Comparison of ENCODE assay signal across 10 cellular contexts in genomic region chr7:21383833-21384220, GRCh38. TPM values are rescaled to one million over a fixed set of nuclear protein-coding genes. Genes with fewer than 3 reads are reported as not detected.
DNase-seq lines count a peak whose midpoint lies in the region; ATAC-seq and TF ChIP-seq lines count a peak whose summit lies in the region.
"Had no signal": no experiment of that assay in that cellular context is flagged by ENCODE, and none has a peak within 500 bp of the region (broad histone marks: within the 10 kb centered on the region; RNA-seq: fewer than 3 reads in every experiment).

No MANE protein-coding gene starts in this region.

- no peak for DNase-seq in heart left ventricle
- DNase-seq in effector CD8-positive, alpha-beta T cell (lab: John Stamatoyannopoulos, UW) = no peak
- DNase-seq in vagina (ENCODE audit: extremely low spot score in 2 of 2) = no peak
- no peak for DNase-seq in GF-D8 (lab: John Stamatoyannopoulos, UW)
- DNase-seq: activated B cell treated with CpG ODN at 0.5 μM for 24 hours, NCI-H1930 had no signal

- no peaks in the 10 kb centered on the region for H3K4me1 ChIP-seq in heart left ventricle
- no peaks in the 10 kb centered on the region for H3K4me1 ChIP-seq in vagina

- no peak for TF ChIP-seq POLR2A in heart left ventricle (IDR thresholded peaks at IDR 0.05)
- no peak for TF ChIP-seq POLR2A in vagina (IDR thresholded peaks at IDR 0.05)

- peak overlapping the region in 1 of 12 donors; percentile 12 for H3K27ac ChIP-seq in heart left ventricle
- H3K27ac ChIP-seq in vagina = no peak overlapping the region

- H3K4me3 ChIP-seq in heart left ventricle (no peak overlapping the region), vagina (no peak overlapping the region)

- H3K27me3 ChIP-seq in heart left ventricle (no peaks in the 10 kb centered on the region), vagina (no peaks in the 10 kb centered on the region)

- 51 to 55% (median 53%) methylated on average over 2 of the region's 2 CpGs for WGBS in heart left ventricle, 4 donors

- intact Hi-C loops in heart left ventricle (cut with DNase I) = no loop called here
- intact Hi-C loops in vagina (cut with DNase I) = no loop called here

- H3K9me3 ChIP-seq in heart left ventricle (no peaks in the 10 kb centered on the region), vagina (no peaks in the 10 kb centered on the region)

- peak; percentile 84 for ATAC-seq in GM18502 (IDR thresholded peaks at IDR 0.05; ENCODE audit: poor library complexity, unreplicated experiment)
- peak; percentile 93 for ATAC-seq in GM19395 (IDR thresholded peaks at IDR 0.05; ENCODE audit: unreplicated experiment)
- ATAC-seq in HG02852 (IDR thresholded peaks at IDR 0.05; ENCODE audit: unreplicated experiment) = peak; percentile 90
- ATAC-seq in HG03575 (IDR thresholded peaks at IDR 0.05; ENCODE audit: extremely low read depth, insufficient number of reproducible peaks, low FRiP score, unreplicated experiment) = peak; percentile 83
- no peak for ATAC-seq in heart left ventricle

- TF ChIP-seq CTCF in heart left ventricle (IDR thresholded peaks at IDR 0.05) = no peak
- no peak for TF ChIP-seq CTCF in vagina (IDR thresholded peaks at IDR 0.05)

- no peaks in the 10 kb centered on the region for H3K36me3 ChIP-seq in heart left ventricle
- no peaks in the 10 kb centered on the region for H3K36me3 ChIP-seq in vagina

RNA-seq across cellular contexts. Expression of gene SP4, which starts 44.1 kb away (rescaled TPM):
- total RNA-seq in heart left ventricle = 1 to 10 TPM; 5.4 to 8.9 (median 5.9) TPM
- 1 to 10 TPM; 1.5 to 3.1 TPM for polyA plus RNA-seq in heart left ventricle
- total RNA-seq in vagina = 8.6 TPM

Comparison
In these comparisons a context has a peak if more than half of its experiments do, and no peak if none do; other contexts are left out.
1. ATAC-seq: peak in GM18502 (single experiment), GM19395 (single experiment), HG02852 (single experiment) and HG03575 (single experiment); none in heart left ventricle (0 of 4).